Comparison of ENCODE assay signal across 11 cellular contexts in genomic region chr22:19579113-19579811, GRCh38. TPM values are rescaled to one million over a fixed set of nuclear protein-coding genes. Genes with fewer than 3 reads are reported as not detected.
A peak's percentile ranks its signal among the peaks of the same experiment; 100 is the strongest.
DNase-seq lines count a peak whose midpoint lies in the region; ATAC-seq, FAIRE-seq and TF ChIP-seq lines count a peak whose summit lies in the region.
"Had no signal": no experiment of that assay in that cellular context is flagged by ENCODE, and none has a peak within 500 bp of the region (broad histone marks: within the 10 kb centered on the region; RNA-seq: fewer than 3 reads in every experiment).

No MANE protein-coding gene starts in this region.

- H3K4me3 ChIP-seq in GM12878 = no peak overlapping the region
- no peak overlapping the region for H3K4me3 ChIP-seq in gastrocnemius medialis
- no peak overlapping the region for H3K4me3 ChIP-seq in Peyer's patch
- H3K4me3 ChIP-seq: SJSA1 had no signal

- no TSS peak for BruUV-seq in GM12878 (replicated peaks; lab: Mats Ljungman, UMichigan)

- 59% methylated on average over 4 of the region's 4 CpGs for WGBS in GM12878 (ENCODE audit: insufficient coverage, insufficient replicate concordance, low lambda C conversion rate, missing lambda C conversion rate)

- SMC1A ChIA-PET in GM12878 (lab: Charles Lee; ENCODE audit: uncharacterized antibody, unreplicated experiment) = interaction anchor here (0.7 to 1.6 kb wide), 2 partner anchors 24 to 40 kb away, joined by 3 to 5 read pairs; no protein-coding TSS in a partner anchor

- H2AFZ ChIP-seq in GM12878 (ENCODE audit: control insufficient read depth, low read depth, low read length) = peak overlapping the region; percentile 4; the same call in 1 of the 2 replicates

- TF ChIP-seq CTCF in GM12878 (IDR thresholded peaks at IDR 0.05 in 2 of 3, conservative IDR thresholded peaks at IDR 0.05 in 1 of 3; ENCODE audit: control insufficient read depth in 2 of 3, extremely low read depth in 1 of 3, insufficient read depth in 1 of 3, low read depth in 3 of 3, low read length in 3 of 3) (no peak), gastrocnemius medialis (IDR thresholded peaks at IDR 0.05 in 4 of 5, conservative IDR thresholded peaks at IDR 0.05 in 1 of 5) (no peak), Peyer's patch (IDR thresholded peaks at IDR 0.05) (no peak)

- H3K27ac ChIP-seq in GM12878 (ENCODE audit: control insufficient read depth, insufficient read depth) = no peak overlapping the region
- H3K27ac ChIP-seq in gastrocnemius medialis = peak overlapping the region; percentile 34 to 78 (median 74)
- H3K27ac ChIP-seq in Peyer's patch = no peak overlapping the region
- H3K27ac ChIP-seq: SJSA1 had no signal

- no peaks in the 10 kb centered on the region for H3K79me2 ChIP-seq in GM12878 (ENCODE audit: control insufficient read depth, insufficient read depth, low read length)

- H3K27me3 ChIP-seq in GM12878 (replicated peaks in 1 of 2; ENCODE audit: control insufficient read depth in 2 of 2, insufficient read depth in 2 of 2, low read length in 1 of 2) = no peaks in the 10 kb centered on the region
- H3K27me3 ChIP-seq in gastrocnemius medialis = peaks cover 0 to 2% (median 0%) of the 10 kb centered on the region in 3 donors
- H3K27me3 ChIP-seq in Peyer's patch = no peaks in the 10 kb centered on the region

- POLR2A ChIA-PET in GM12878 (lab: Charles Lee) = no interaction called here

- H3K9ac ChIP-seq in GM12878 (ENCODE audit: control insufficient read depth, insufficient read depth, low read length) = no peak overlapping the region

- no peak for TF ChIP-seq EP300 in GM12878 (IDR thresholded peaks at IDR 0.05; ENCODE audit: borderline replicate concordance in 1 of 2, control insufficient read depth in 1 of 2, low read depth in 2 of 2, low read length in 2 of 2)

- intact Hi-C loops in GM12878 (cut with micrococcal nuclease; ENCODE audit: unreplicated experiment) = no loop called here
- intact Hi-C loops in gastrocnemius medialis (cut with DNase I; ENCODE audit: low total_unique reads) = loop anchor here (5.0 kb wide), 1 partner anchor 57 kb away; the partner anchor contains the start of gene CLDN5

- H3K4me1 ChIP-seq in GM12878 (ENCODE audit: control insufficient read depth, insufficient read depth, low read length) (peaks cover 17% of the 10 kb centered on the region), gastrocnemius medialis (peaks cover 0 to 4% of the 10 kb centered on the region in 2 donors), Peyer's patch (peaks cover 0 to 3% (median 0%) of the 10 kb centered on the region in 4 donors)

- no peak for FAIRE-seq in GM12878 (lab: Jason Lieb, UNC)
- FAIRE-seq: small intestine had no signal

- ATAC-seq in GM12878 (no peak), gastrocnemius medialis (no peak)

- no peak overlapping the region; the same call in 1 of the 2 replicates for H3K4me2 ChIP-seq in GM12878 (ENCODE audit: control insufficient read depth, insufficient read depth)

- in situ Hi-C loops in GM12878 (cut with MboI) = no loop called here
- in situ Hi-C loops in gastrocnemius medialis (cut with MboI; ENCODE audit: low sequenced_read_pairs in 4 of 4) = no loop called here

- H3K36me3 ChIP-seq in GM12878 (ENCODE audit: control insufficient read depth in 2 of 2, insufficient read depth in 2 of 2, low read length in 1 of 2) (no peaks in the 10 kb centered on the region), gastrocnemius medialis (no peaks in the 10 kb centered on the region), Peyer's patch (no peaks in the 10 kb centered on the region)
- H3K36me3 ChIP-seq: SJSA1 had no signal

- TF ChIP-seq POLR2A in GM12878 (IDR thresholded peaks at IDR 0.05; ENCODE audit: low read depth, low read length) (no peak), gastrocnemius medialis (IDR thresholded peaks at IDR 0.05) (no peak), Peyer's patch (IDR thresholded peaks at IDR 0.05) (no peak)

- H4K20me1 ChIP-seq in GM12878 (ENCODE audit: control insufficient read depth, insufficient read depth) = no peaks in the 10 kb centered on the region

- CTCF ChIA-PET in GM12878 (lab: Yijun Ruan, JAX) = no interaction called here

- RAD21 ChIA-PET in GM12878 (lab: Charles Lee; ENCODE audit: unreplicated experiment) = no interaction called here

- no peak for TF ChIP-seq RAD21 in GM12878 (IDR thresholded peaks at IDR 0.05; ENCODE audit: insufficient read depth, low read depth, low read length)

- H3K9me3 ChIP-seq in GM12878 (replicated peaks; ENCODE audit: control insufficient read depth, insufficient read depth, low read length) (no peaks in the 10 kb centered on the region), gastrocnemius medialis (no peaks in the 10 kb centered on the region), Peyer's patch (no peaks in the 10 kb centered on the region)
- H3K9me3 ChIP-seq: SJSA1 had no signal

- DNase-seq in activated CD8-positive, alpha-beta memory T cell treated with anti-CD3 and anti-CD28 coated beads, Interleukin-2, amount 50 U/mL, for 48 hours = peak; percentile 58
- DNase-seq in activated CD8-positive, alpha-beta memory T cell treated with anti-CD3 and anti-CD28 coated beads for 24 hours = no peak
- peak; percentile 60 for DNase-seq in MV-4-11 (lab: John Stamatoyannopoulos, UW)
- no peak for DNase-seq in GM12878 (ENCODE audit: low read depth, low spot score)
- DNase-seq in gastrocnemius medialis = no peak
- no peak for DNase-seq in Peyer's patch
- DNase-seq in SW 1271 (lab: John Stamatoyannopoulos, UW) = no peak
- DNase-seq in GM19240 (ENCODE audit: insufficient read length, low spot score) = no peak
- DNase-seq: NCI-H2081, small intestine had no signal

TF ChIP-seq in GM12878, 131 proteins besides CTCF, POLR2A, EP300 and RAD21:
- no peak for TF ChIP-seq CEBPB (IDR thresholded peaks at IDR 0.05; ENCODE audit: borderline replicate concordance in 1 of 2, low read depth in 2 of 2, low read length in 2 of 2)
- no peak for TF ChIP-seq ZNF622 (IDR thresholded peaks at IDR 0.05)
- no peak for TF ChIP-seq ZNF217 (IDR thresholded peaks at IDR 0.05)
- no peak for TF ChIP-seq GATAD2B (conservative IDR thresholded peaks at IDR 0.05; ENCODE audit: low read depth)
- TF ChIP-seq YBX1 (IDR thresholded peaks at IDR 0.05) = no peak
- no peak for TF ChIP-seq KLF5 (IDR thresholded peaks at IDR 0.05; ENCODE audit: partially characterized antibody)
- no peak for TF ChIP-seq SRF (IDR thresholded peaks at IDR 0.05; ENCODE audit: low read depth in 2 of 2, low read length in 2 of 2)
- no peak for TF ChIP-seq ZNF207 (IDR thresholded peaks at IDR 0.05; ENCODE audit: borderline replicate concordance)
- TF ChIP-seq TAF1 (IDR thresholded peaks at IDR 0.05; ENCODE audit: borderline replicate concordance, low read depth, low read length) = no peak
- no peak for TF ChIP-seq RAD51 (IDR thresholded peaks at IDR 0.05)
- no peak for TF ChIP-seq BRCA1 (IDR thresholded peaks at IDR 0.05; ENCODE audit: low read depth, low read length)
- TF ChIP-seq SMARCA5 (IDR thresholded peaks at IDR 0.05) = no peak
- TF ChIP-seq SREBF1 (IDR thresholded peaks at IDR 0.05; ENCODE audit: low read length) = no peak
- no peak for TF ChIP-seq ZNF24 (IDR thresholded peaks at IDR 0.05)
TF ChIP-seq in GM12878: peak in this region for 0.

RNA-seq across cellular contexts. Expression of gene CLDN5, which starts 55.1 kb away (rescaled TPM):
- total RNA-seq in GM12878 (2013; cell fraction: nucleolus; rRNA removed) = not detected in 2 replicates
- total RNA-seq in GM12878 (2014; rRNA removed) = not detected in 2 replicates
- total RNA-seq in GM12878 (2014; rRNA removed; fragmentation: Illumina TruSeq; extraction: Trizol) = not detected in 2 replicates
- 0.15 TPM in 1 of 2 replicates, not detected in the other for total RNA-seq in GM12878 (2021)
- polyA plus RNA-seq in GM12878 (2011; ENCODE audit: low read depth) = not detected
- polyA plus RNA-seq in GM12878 (2011; rRNA removed) = not detected in 2 replicates
- polyA plus RNA-seq in GM12878 (2011; cell fraction: cytosol; rRNA removed) = not detected in 2 replicates
- not detected in 2 replicates for polyA plus RNA-seq in GM12878 (2011; cell fraction: nucleus; rRNA removed)
- polyA plus RNA-seq in GM12878 (2012) = not detected in 2 replicates
- not detected in 2 replicates for polyA plus RNA-seq in GM12878 (2014; fragmentation: Illumina TruSeq; extraction: Trizol)
- not detected for polyA plus RNA-seq in GM12878 (2014; fragmentation: Nextera tagmentation; extraction: Ambion mirVana)
- polyA plus RNA-seq in GM12878 (2014; rRNA removed) = not detected in 2 replicates
- not detected for polyA plus RNA-seq in GM12878 (2016; fragmentation: Nextera tagmentation; extraction: Ambion mirVana)
- polyA minus RNA-seq in GM12878 (2011; rRNA and poly(A)+ RNA removed) = not detected in 2 replicates
- not detected in 2 replicates for polyA minus RNA-seq in GM12878 (2011; cell fraction: cytosol; rRNA and poly(A)+ RNA removed)
- polyA minus RNA-seq in GM12878 (2011; cell fraction: nucleus; rRNA and poly(A)+ RNA removed) = not detected in 2 replicates
- 100 to 1,000 TPM in 2 of 4 donors, 10 to 100 TPM in 2; 40.4 to 108 (median 89.6) TPM for total RNA-seq in gastrocnemius medialis
- total RNA-seq in Peyer's patch = 10 to 100 TPM; 27.0 to 67.0 (median 34.1) TPM
- total RNA-seq: SJSA1 had no signal

Comparison
In these comparisons a context has a peak if more than half of its experiments do, and no peak if none do; other contexts are left out.
1. DNase-seq: peak in activated CD8-positive, alpha-beta memory T cell treated with anti-CD3 and anti-CD28 coated beads, Interleukin-2, amount 50 U/mL, for 48 hours (single experiment) and MV-4-11 (single experiment); none in activated CD8-positive, alpha-beta memory T cell treated with anti-CD3 and anti-CD28 coated beads for 24 hours (single experiment), GM12878 (single experiment), gastrocnemius medialis (0 of 2), Peyer's patch (0 of 3), SW 1271 (0 of 2) and GM19240 (single experiment).
2. H3K27ac ChIP-seq: peak in gastrocnemius medialis (4 of 4); none in GM12878 (single experiment) and Peyer's patch (0 of 4).
3. RNA of gene CLDN5, which starts 55.1 kb away (total RNA-seq): 40.4 to 108 TPM in gastrocnemius medialis and 27.0 to 67.0 TPM in Peyer's patch; 0.15 TPM in GM12878; every median in the first group is over 10 times any median in the second.